Comparison of ENCODE assay signal across 11 cellular contexts in genomic region chr5:150516011-150516410, GRCh38. TPM values are rescaled to one million over a fixed set of nuclear protein-coding genes. Genes with fewer than 3 reads are reported as not detected.
DNase-seq lines count a peak whose midpoint lies in the region; ATAC-seq, FAIRE-seq and TF ChIP-seq lines count a peak whose summit lies in the region.
"Had no signal": no experiment of that assay in that cellular context is flagged by ENCODE, and none has a peak within 500 bp of the region (broad histone marks: within the 10 kb centered on the region; RNA-seq: fewer than 3 reads in every experiment).

No MANE protein-coding gene starts in this region.

- no peak overlapping the region for H3K4me3 Mint-ChIP-seq in Calu3 (ENCODE audit: low read depth, unreplicated experiment)
- H3K4me3 Mint-ChIP-seq: activated B cell treated with CpG ODN at 0.5 μM for 24 hours, memory B cell had no signal

- peaks cover 36% of the 10 kb centered on the region for H3K36me3 Mint-ChIP-seq in Calu3 (ENCODE audit: insufficient read depth, unreplicated experiment)

- no peaks in the 10 kb centered on the region for H3K9me3 Mint-ChIP-seq in Calu3 (ENCODE audit: low read depth, unreplicated experiment)
- H3K9me3 Mint-ChIP-seq: activated B cell treated with CpG ODN at 0.5 μM for 24 hours, memory B cell had no signal

- intact Hi-C loops in Calu3 (cut with micrococcal nuclease; ENCODE audit: unreplicated experiment) (loop anchor here (5.0 kb wide), 1 partner anchor 44 kb away; no protein-coding TSS in a partner anchor), pancreas (cut with DNase I) (no loop called here)

- TF ChIP-seq CTCF in Calu3 (IDR thresholded peaks at IDR 0.05; ENCODE audit: unreplicated experiment): no peak
- TF ChIP-seq CTCF in SK-N-SH (IDR thresholded peaks at IDR 0.05): no peak
- TF ChIP-seq CTCF in pancreas (IDR thresholded peaks at IDR 0.05): no peak

- H3K9ac ChIP-seq in SK-N-SH: no peak overlapping the region

- H3K4me1 ChIP-seq in SK-N-SH (ENCODE audit: control insufficient read depth in 1 of 2, insufficient read depth in 2 of 2, low read depth in 1 of 2, low read length in 1 of 2) (peaks cover 48 to 59% of the 10 kb centered on the region in 2 experiments; a peak in 3 of 4 replicates), pancreas (peaks cover 63 to 88% (median 79%) of the 10 kb centered on the region in 3 donors)

- H3K4me1 Mint-ChIP-seq in Calu3 (ENCODE audit: low read depth, unreplicated experiment): peaks cover 65% of the 10 kb centered on the region

- DNase-seq in Calu3 (peak; percentile 65), SK-N-SH (peak; percentile 86), glomerular visceral epithelial cell (ENCODE audit: extremely low spot score) (peak; percentile 66), pancreas (peak in 4 of 6 donors; percentile 71 to 81 (median 75)), ecto neural progenitor cell (ENCODE audit: low spot score) (no peak), NCI-H2081 (lab: John Stamatoyannopoulos, UW) (no peak)
- DNase-seq in stimulated activated naive CD4-positive, alpha-beta T cell (lab: John Stamatoyannopoulos, UW): no peak
- DNase-seq: activated B cell treated with CpG ODN at 0.5 μM for 24 hours had no signal

- ATAC-seq in pancreas (peak; percentile 55 to 64 (median 56)), GM21723 (IDR thresholded peaks at IDR 0.05; ENCODE audit: unreplicated experiment) (no peak)

- H3K27ac ChIP-seq in SK-N-SH (ENCODE audit: low read depth in 2 of 2, low read length in 1 of 2) (peak overlapping the region; percentile 52 to 80; a peak in 3 of 4 replicates), pancreas (peak overlapping the region; percentile 8 to 67 (median 37))

- BruUV-seq in Calu3 (replicated peaks; lab: Mats Ljungman, UMichigan): no TSS peak

- no peak overlapping the region for H2AFZ ChIP-seq in SK-N-SH (ENCODE audit: low read depth)

- peak; percentile 21; the same call in 1 of the 2 replicates for TF ChIP-seq RAD21 in SK-N-SH (IDR thresholded peaks at IDR 0.05; ENCODE audit: low read length)

- peak in 1 of 2 experiments; percentile 44; a peak in 1 of 4 replicates for TF ChIP-seq EP300 in SK-N-SH (IDR thresholded peaks at IDR 0.05; ENCODE audit: borderline replicate concordance in 1 of 2, low read depth in 1 of 2, low read length in 1 of 2)

- H3K4me3 ChIP-seq in SK-N-SH (ENCODE audit: low read depth in 2 of 2, low read length in 1 of 2): no peak overlapping the region
- no peak overlapping the region for H3K4me3 ChIP-seq in pancreas

- 72% methylated on average over 5 of the region's 5 CpGs for WGBS in SK-N-SH (ENCODE audit: low lambda C conversion rate)
- 18% methylated on average over 5 of the region's 5 CpGs for WGBS in pancreas, 2 donors

- no peak for FAIRE-seq in pancreas (lab: Jason Lieb, UNC)
- FAIRE-seq: GM19239 had no signal

- H3F3A ChIP-seq in SK-N-SH (replicated peaks; ENCODE audit: insufficient read depth): peaks cover 36% of the 10 kb centered on the region

- CTCF ChIA-PET in Calu3 (lab: Charles Lee) (interaction anchor here (0.6 to 2.6 kb wide), 3 partner anchors 9 to 392 kb away, joined by 3 to 7 read pairs (median 4); no protein-coding TSS in a partner anchor), SK-N-SH (lab: Yijun Ruan, JAX) (interaction anchor here (0.7 to 4.2 kb wide), 8 partner anchors 9 to 911 kb away, joined by 3 to 19 read pairs (median 5); partner anchors contain the start of gene RPS14)

- H3K79me2 ChIP-seq in SK-N-SH (ENCODE audit: insufficient read depth): peaks cover 86% of the 10 kb centered on the region

- H3K9me3 ChIP-seq in SK-N-SH (no peaks in the 10 kb centered on the region), pancreas (no peaks in the 10 kb centered on the region)

- no peak overlapping the region; the same call in 1 of the 2 replicates for H3K4me2 ChIP-seq in SK-N-SH

- no peaks in the 10 kb centered on the region for H3K9me2 ChIP-seq in SK-N-SH

- peaks cover 98% of the 10 kb centered on the region for H4K20me1 ChIP-seq in SK-N-SH (ENCODE audit: insufficient read depth)

- peak overlapping the region; percentile 9 for H3K27ac Mint-ChIP-seq in Calu3 (ENCODE audit: unreplicated experiment)
- H3K27ac Mint-ChIP-seq: activated B cell treated with CpG ODN at 0.5 μM for 24 hours, memory B cell had no signal

- H3K27me3 ChIP-seq in SK-N-SH (ENCODE audit: insufficient read depth) (no peaks in the 10 kb centered on the region), pancreas (no peaks in the 10 kb centered on the region)

- H3K36me3 ChIP-seq in SK-N-SH (replicated peaks in 1 of 2; ENCODE audit: control insufficient read depth in 1 of 2, insufficient read depth in 2 of 2, low read length in 1 of 2) (peaks cover 4 to 11% of the 10 kb centered on the region in 2 experiments), pancreas (peaks cover 0 to under 1% (median 0%) of the 10 kb centered on the region in 3 donors)

- POLR2A ChIA-PET in SK-N-SH (lab: Yijun Ruan, JAX): interaction anchor here (1.2 kb wide), 1 partner anchor 18 kb away, joined by 3 read pairs; no protein-coding TSS in a partner anchor

- no peaks in the 10 kb centered on the region for H3K27me3 Mint-ChIP-seq in Calu3 (ENCODE audit: unreplicated experiment)
- H3K27me3 Mint-ChIP-seq: activated B cell treated with CpG ODN at 0.5 μM for 24 hours, memory B cell had no signal

TF ChIP-seq in SK-N-SH, 30 proteins besides CTCF, POLR2A, EP300 and RAD21 (continues in another document):
- no peak for TF ChIP-seq JUND (IDR thresholded peaks at IDR 0.05)
- peak; percentile 84 for TF ChIP-seq MXI1 (IDR thresholded peaks at IDR 0.05; ENCODE audit: low read depth, low read length)
- no peak for TF ChIP-seq SIN3A (IDR thresholded peaks at IDR 0.05; ENCODE audit: borderline replicate concordance, low read depth, low read length)
- TF ChIP-seq, protein P1, sequence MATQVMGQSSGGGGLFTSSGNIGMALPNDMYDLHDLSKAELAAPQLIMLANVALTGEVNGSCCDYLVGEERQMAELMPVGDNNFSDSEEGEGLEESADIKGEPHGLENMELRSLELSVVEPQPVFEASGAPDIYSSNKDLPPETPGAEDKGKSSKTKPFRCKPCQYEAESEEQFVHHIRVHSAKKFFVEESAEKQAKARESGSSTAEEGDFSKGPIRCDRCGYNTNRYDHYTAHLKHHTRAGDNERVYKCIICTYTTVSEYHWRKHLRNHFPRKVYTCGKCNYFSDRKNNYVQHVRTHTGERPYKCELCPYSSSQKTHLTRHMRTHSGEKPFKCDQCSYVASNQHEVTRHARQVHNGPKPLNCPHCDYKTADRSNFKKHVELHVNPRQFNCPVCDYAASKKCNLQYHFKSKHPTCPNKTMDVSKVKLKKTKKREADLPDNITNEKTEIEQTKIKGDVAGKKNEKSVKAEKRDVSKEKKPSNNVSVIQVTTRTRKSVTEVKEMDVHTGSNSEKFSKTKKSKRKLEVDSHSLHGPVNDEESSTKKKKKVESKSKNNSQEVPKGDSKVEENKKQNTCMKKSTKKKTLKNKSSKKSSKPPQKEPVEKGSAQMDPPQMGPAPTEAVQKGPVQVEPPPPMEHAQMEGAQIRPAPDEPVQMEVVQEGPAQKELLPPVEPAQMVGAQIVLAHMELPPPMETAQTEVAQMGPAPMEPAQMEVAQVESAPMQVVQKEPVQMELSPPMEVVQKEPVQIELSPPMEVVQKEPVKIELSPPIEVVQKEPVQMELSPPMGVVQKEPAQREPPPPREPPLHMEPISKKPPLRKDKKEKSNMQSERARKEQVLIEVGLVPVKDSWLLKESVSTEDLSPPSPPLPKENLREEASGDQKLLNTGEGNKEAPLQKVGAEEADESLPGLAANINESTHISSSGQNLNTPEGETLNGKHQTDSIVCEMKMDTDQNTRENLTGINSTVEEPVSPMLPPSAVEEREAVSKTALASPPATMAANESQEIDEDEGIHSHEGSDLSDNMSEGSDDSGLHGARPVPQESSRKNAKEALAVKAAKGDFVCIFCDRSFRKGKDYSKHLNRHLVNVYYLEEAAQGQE (IDR thresholded peaks at IDR 0.05; ENCODE audit: low read depth, low read length): no peak
- TF ChIP-seq FOSL2 (IDR thresholded peaks at IDR 0.05; ENCODE audit: borderline replicate concordance, low read depth): no peak
- no peak for TF ChIP-seq FOXM1 (IDR thresholded peaks at IDR 0.05; ENCODE audit: low read depth)
- TF ChIP-seq RFX5 (IDR thresholded peaks at IDR 0.05; ENCODE audit: low read length): no peak
- no peak for TF ChIP-seq EZH2phosphoT487 (IDR thresholded peaks at IDR 0.05; ENCODE audit: borderline replicate concordance, low read depth)
- TF ChIP-seq NRF1 (IDR thresholded peaks at IDR 0.05; ENCODE audit: low read depth, low read length): no peak
- no peak for TF ChIP-seq TCF12 (IDR thresholded peaks at IDR 0.05)
- no peak for TF ChIP-seq RXRA (IDR thresholded peaks at IDR 0.05; ENCODE audit: borderline replicate concordance, low read depth)
- TF ChIP-seq ELF1 (IDR thresholded peaks at IDR 0.05): no peak
- no peak for TF ChIP-seq USF1 (IDR thresholded peaks at IDR 0.05; ENCODE audit: borderline replicate concordance, low read depth)
- peak; percentile 37 for TF ChIP-seq CHD2 (IDR thresholded peaks at IDR 0.05; ENCODE audit: low read length, partially characterized antibody)

RNA-seq across cellular contexts. Expression of gene NDST1, which starts 8.1 kb away (rescaled TPM):
- total RNA-seq in Calu3 (2022): 62.5 and 72.6 TPM in 2 replicates
- 29.2 and 33.8 TPM in 2 replicates for polyA plus RNA-seq in SK-N-SH (2012; rRNA removed)
- 13.8 and 22.5 TPM in 2 replicates for polyA plus RNA-seq in SK-N-SH (2012; cell fraction: cytosol; rRNA removed)
- polyA plus RNA-seq in SK-N-SH (2012; cell fraction: nucleus; rRNA removed): 32.7 and 39.0 TPM in 2 replicates
- 10 to 100 TPM; 35.5 to 57.2 (median 41.0) TPM for total RNA-seq in pancreas
- polyA plus RNA-seq in pancreas: 10 to 100 TPM in 1 of 2 donors, 1 to 10 TPM in 1; 9.9 to 20.2 TPM

Comparison
In these comparisons a context has a peak if more than half of its experiments do, and no peak if none do; other contexts are left out.
1. DNase-seq: peak in Calu3 (single experiment), SK-N-SH (single experiment), glomerular visceral epithelial cell (single experiment) and pancreas (4 of 6); none in ecto neural progenitor cell (single experiment), stimulated activated naive CD4-positive, alpha-beta T cell (0 of 6) and NCI-H2081 (0 of 2).